Comparison of ENCODE assay signal across 1 cellular context in genomic region chr9:33022755-33023154, GRCh38.
TF ChIP-seq lines count a peak whose summit lies in the region.

No MANE protein-coding gene starts in this region.

TF ChIP-seq in K562, 482 proteins besides CTCF, POLR2A, EP300 and RAD21:
- no peak for TF ChIP-seq IRF9 (tag; IDR thresholded peaks at IDR 0.05)
- TF ChIP-seq ZNF282 (CRISPR knock-in tag; IDR thresholded peaks at IDR 0.05): no peak
- TF ChIP-seq ZNF174 (CRISPR knock-in tag; IDR thresholded peaks at IDR 0.05): no peak
- no peak for TF ChIP-seq ASH1L (IDR thresholded peaks at IDR 0.05; ENCODE audit: borderline replicate concordance, low read depth, partially characterized antibody)
- TF ChIP-seq THRA (IDR thresholded peaks at IDR 0.05): no peak
- no peak for TF ChIP-seq PCBP2 (IDR thresholded peaks at IDR 0.05; ENCODE audit: low read depth, low read length, poor library complexity, severe bottlenecking)
- no peak for TF ChIP-seq PHF21A (IDR thresholded peaks at IDR 0.05; ENCODE audit: borderline replicate concordance, low read depth)
- no peak for TF ChIP-seq TCF7 (IDR thresholded peaks at IDR 0.05; ENCODE audit: borderline replicate concordance)
- TF ChIP-seq SRF (CRISPR knock-in tag; IDR thresholded peaks at IDR 0.05): no peak
- no peak for TF ChIP-seq ILK (tag; IDR thresholded peaks at IDR 0.05; ENCODE audit: borderline replicate concordance, low read depth)
- no peak for TF ChIP-seq ATF2 (CRISPR knock-in tag; IDR thresholded peaks at IDR 0.05)
- TF ChIP-seq KAT2B (IDR thresholded peaks at IDR 0.05; ENCODE audit: low read depth, low read length): no peak
- no peak for TF ChIP-seq ZNF212 (CRISPR knock-in tag; IDR thresholded peaks at IDR 0.05)
- no peak for TF ChIP-seq ZNF583 (CRISPR knock-in tag; IDR thresholded peaks at IDR 0.05)
- no peak for TF ChIP-seq HINFP (tag; conservative IDR thresholded peaks at IDR 0.05; ENCODE audit: low read depth)
